In genomic region chr18:59899298-59900221, GRCh38 we compare ENCODE assay signal across 8 cellular contexts. TPM values are rescaled to one million over a fixed set of nuclear protein-coding genes. Genes with fewer than 3 reads are reported as not detected.
A peak's percentile ranks its signal among the peaks of the same experiment; 100 is the strongest.
DNase-seq lines count a peak whose midpoint lies in the region; ATAC-seq and TF ChIP-seq lines count a peak whose summit lies in the region.

Gene PMAIP1 (plus strand): TSS chr18:59899996. CDS start chr18:59900178, 182 bp downstream.

- H3K9me3 ChIP-seq in DND-41 (ENCODE audit: insufficient read depth, low read length, severe bottlenecking) = no peaks in the 10 kb centered on the region
- no peaks in the 10 kb centered on the region for H3K9me3 ChIP-seq in fibroblast of lung (ENCODE audit: control insufficient read depth, insufficient read depth, low read depth, low read length)

- peak within 1 kb of the TSS; percentile 98 for H3K27ac Mint-ChIP-seq in GM23338
- peak within 1 kb of the TSS; percentile 99 for H3K27ac Mint-ChIP-seq in activated T-cell treated with anti-CD3 and anti-CD28 coated beads, Interleukin-2, amount 50 U/mL, for 72 hours
- peak within 1 kb of the TSS; percentile 92 to 97 for H3K27ac Mint-ChIP-seq in natural killer cell treated with Interleukin-12 subunit alpha and Interleukin-12 subunit beta and Interleukin-15 and Interleukin-18, amount 100 ng/mL, for 72 hours

- H3K27ac ChIP-seq in DND-41 (ENCODE audit: low read length) = peak within 1 kb of the TSS; percentile 95
- H3K27ac ChIP-seq in GM23338 (ENCODE audit: low read depth) = peak within 1 kb of the TSS; percentile 97
- H3K27ac ChIP-seq in fibroblast of lung (ENCODE audit: insufficient read depth, low read length) = peak within 1 kb of the TSS; percentile 87

- H4K20me1 ChIP-seq in DND-41 (ENCODE audit: insufficient read depth, low read length) = peaks cover 30% of the 10 kb centered on the region; the same call in 1 of the 2 replicates
- H4K20me1 ChIP-seq in GM23338 (replicated peaks; ENCODE audit: insufficient read depth) = peaks cover 31% of the 10 kb centered on the region
- H4K20me1 ChIP-seq in fibroblast of lung (ENCODE audit: control insufficient read depth, extremely low read depth, insufficient read depth, low read length) = no peaks in the 10 kb centered on the region

- H2AFZ ChIP-seq in DND-41 (ENCODE audit: low read depth, low read length) (peak within 1 kb of the TSS; percentile 94), GM23338 (no peak within 1 kb of the TSS), fibroblast of lung (ENCODE audit: low read length) (peak within 1 kb of the TSS; percentile 15)

- peaks cover 53% of the 10 kb centered on the region for H3K79me2 ChIP-seq in DND-41 (ENCODE audit: insufficient read depth, low read length)
- H3K79me2 ChIP-seq in GM23338 (replicated peaks; ENCODE audit: insufficient read depth) = peaks cover 46% of the 10 kb centered on the region
- H3K79me2 ChIP-seq in fibroblast of lung (ENCODE audit: control insufficient read depth, insufficient read depth, low read length) = peaks cover 22% of the 10 kb centered on the region

- peak within 1 kb of the TSS; percentile 94 for H3K4me3 Mint-ChIP-seq in GM23338
- H3K4me3 Mint-ChIP-seq in activated T-cell treated with anti-CD3 and anti-CD28 coated beads, Interleukin-2, amount 50 U/mL, for 72 hours = peak within 1 kb of the TSS; percentile 93 to 100
- peak within 1 kb of the TSS; percentile 91 for H3K4me3 Mint-ChIP-seq in natural killer cell treated with Interleukin-12 subunit alpha and Interleukin-12 subunit beta and Interleukin-15 and Interleukin-18, amount 100 ng/mL, for 72 hours

- H3K4me3 ChIP-seq in DND-41 (ENCODE audit: low read depth in 1 of 2, low read length in 2 of 2) (peak within 1 kb of the TSS; percentile 90 to 99), GM23338 (peak within 1 kb of the TSS; percentile 77), fibroblast of lung (replicated peaks in 1 of 4; ENCODE audit: control extremely low read depth in 1 of 4, insufficient read depth in 1 of 4, low read depth in 3 of 4, low read length in 4 of 4) (peak within 1 kb of the TSS; percentile 76 to 98 (median 88))

- H3K36me3 ChIP-seq in DND-41 (ENCODE audit: insufficient read depth, low read length) (peaks cover 30% of the 10 kb centered on the region), GM23338 (ENCODE audit: insufficient read depth) (peaks cover 21% of the 10 kb centered on the region; the same call in 1 of the 2 replicates), fibroblast of lung (ENCODE audit: control insufficient read depth, insufficient read depth, low read length) (peaks cover 2% of the 10 kb centered on the region)

- peak; percentile 79 for ATAC-seq in DND-41 (ENCODE audit: insufficient read depth, low read depth)
- peak; percentile 63 for ATAC-seq in GM23338
- peak; percentile 78 to 79 for ATAC-seq in activated T-cell treated with anti-CD3 and anti-CD28 coated beads, Interleukin-2, amount 50 U/mL, for 72 hours (replicated peaks in 1 of 2)
- peak; percentile 93 to 94 for ATAC-seq in natural killer cell treated with Interleukin-12 subunit alpha and Interleukin-12 subunit beta and Interleukin-15 and Interleukin-18, amount 100 ng/mL, for 72 hours
- peak; percentile 83 for ATAC-seq in stimulated activated naive CD8-positive, alpha-beta T cell treated with anti-CD3 and anti-CD28 coated beads, Interleukin-15, Interleukin-2, amounts not matched to agents 100 U/mL and 50 U/mL, for 24 hours

- TF ChIP-seq CTCF in DND-41 (IDR thresholded peaks at IDR 0.05; ENCODE audit: borderline replicate concordance, extremely low read depth, low read length, poor library complexity, severe bottlenecking) (peak; percentile 11), GM23338 (conservative IDR thresholded peaks at IDR 0.05; ENCODE audit: low read depth in 2 of 2) (no peak), fibroblast of lung (conservative IDR thresholded peaks at IDR 0.05 in 1 of 2, IDR thresholded peaks at IDR 0.05 in 1 of 2; ENCODE audit: low read depth in 1 of 2, low read length in 2 of 2) (no peak)

- H3K27me3 ChIP-seq in DND-41 (ENCODE audit: insufficient read depth, low read length, poor library complexity) = no peaks in the 10 kb centered on the region
- H3K27me3 ChIP-seq in GM23338 (ENCODE audit: insufficient read depth) = peaks cover 7% of the 10 kb centered on the region
- no peaks in the 10 kb centered on the region for H3K27me3 ChIP-seq in fibroblast of lung (ENCODE audit: control insufficient read depth, insufficient read depth, low read length)

- peaks cover 46% of the 10 kb centered on the region for H3K4me1 Mint-ChIP-seq in GM23338
- peaks cover 39% of the 10 kb centered on the region for H3K4me1 Mint-ChIP-seq in activated T-cell treated with anti-CD3 and anti-CD28 coated beads, Interleukin-2, amount 50 U/mL, for 72 hours (ENCODE audit: low read depth)
- H3K4me1 Mint-ChIP-seq in natural killer cell treated with Interleukin-12 subunit alpha and Interleukin-12 subunit beta and Interleukin-15 and Interleukin-18, amount 100 ng/mL, for 72 hours (ENCODE audit: low read depth in 2 of 2) = peaks cover 39 to 52% of the 10 kb centered on the region in 2 donors

- peaks cover 7% of the 10 kb centered on the region for H3F3A ChIP-seq in GM23338 (replicated peaks; ENCODE audit: low read depth)

- H3K4me2 ChIP-seq in DND-41 (ENCODE audit: insufficient read depth, low read length) = peak within 1 kb of the TSS; percentile 66
- H3K4me2 ChIP-seq in GM23338 = peak within 1 kb of the TSS; percentile 85
- peak within 1 kb of the TSS; percentile 87 for H3K4me2 ChIP-seq in fibroblast of lung (ENCODE audit: extremely low read depth, insufficient read depth, low read length)

- peaks cover 10% of the 10 kb centered on the region for H3K27me3 Mint-ChIP-seq in GM23338 (ENCODE audit: insufficient read depth, low read depth, poor library complexity)
- no peaks in the 10 kb centered on the region for H3K27me3 Mint-ChIP-seq in activated T-cell treated with anti-CD3 and anti-CD28 coated beads, Interleukin-2, amount 50 U/mL, for 72 hours (ENCODE audit: low read depth)
- no peaks in the 10 kb centered on the region for H3K27me3 Mint-ChIP-seq in natural killer cell treated with Interleukin-12 subunit alpha and Interleukin-12 subunit beta and Interleukin-15 and Interleukin-18, amount 100 ng/mL, for 72 hours

- H3K9ac ChIP-seq in DND-41 (ENCODE audit: low read depth, low read length) = peak within 1 kb of the TSS; percentile 96
- H3K9ac ChIP-seq in fibroblast of lung (ENCODE audit: insufficient read depth, low read length) = peak within 1 kb of the TSS; percentile 79

- H3K9me3 Mint-ChIP-seq in GM23338 = 0 out of 3 replicates have a peak, but pooled peaks cover 3% of the 10 kb centered on the region
- no peaks in the 10 kb centered on the region for H3K9me3 Mint-ChIP-seq in activated T-cell treated with anti-CD3 and anti-CD28 coated beads, Interleukin-2, amount 50 U/mL, for 72 hours
- no peaks in the 10 kb centered on the region for H3K9me3 Mint-ChIP-seq in natural killer cell treated with Interleukin-12 subunit alpha and Interleukin-12 subunit beta and Interleukin-15 and Interleukin-18, amount 100 ng/mL, for 72 hours

- DNase-seq in DND-41 = peak; percentile 90
- DNase-seq in GM23338 (ENCODE audit: low spot score) = peak; percentile 93
- peak; percentile 95 for DNase-seq in LHCN-M2 (ENCODE audit: low read depth)
- peak; percentile 92 for DNase-seq in RKO (ENCODE audit: low spot score)
- peak; percentile 86 to 89 for DNase-seq in activated T-cell treated with anti-CD3 and anti-CD28 coated beads, Interleukin-2, amount 50 U/mL, for 72 hours
- DNase-seq in fibroblast of lung (ENCODE audit: low read depth in 2 of 2) = peak; percentile 92 to 95
- DNase-seq in natural killer cell treated with Interleukin-12 subunit alpha and Interleukin-12 subunit beta and Interleukin-15 and Interleukin-18, amount 100 ng/mL, for 72 hours (ENCODE audit: low spot score) = peak; percentile 89
- peak; percentile 89 for DNase-seq in stimulated activated naive CD8-positive, alpha-beta T cell treated with anti-CD3 and anti-CD28 coated beads, Interleukin-15, Interleukin-2, amounts not matched to agents 100 U/mL and 50 U/mL, for 24 hours

- H3K4me1 ChIP-seq in DND-41 (ENCODE audit: insufficient read depth, low read length) = peaks cover 42% of the 10 kb centered on the region
- peaks cover 37% of the 10 kb centered on the region for H3K4me1 ChIP-seq in GM23338 (ENCODE audit: insufficient read depth)
- H3K4me1 ChIP-seq in fibroblast of lung (ENCODE audit: control insufficient read depth, extremely low read depth, insufficient read depth, low read length) = peaks cover 5% of the 10 kb centered on the region

- H3K9me2 ChIP-seq in GM23338 (ENCODE audit: insufficient read depth) = no peaks in the 10 kb centered on the region

- peaks cover 37% of the 10 kb centered on the region for H3K36me3 Mint-ChIP-seq in GM23338 (ENCODE audit: low read depth)
- peaks cover 18 to 34% of the 10 kb centered on the region in 2 donors for H3K36me3 Mint-ChIP-seq in activated T-cell treated with anti-CD3 and anti-CD28 coated beads, Interleukin-2, amount 50 U/mL, for 72 hours (ENCODE audit: insufficient read depth in 2 of 2)
- peaks cover 32% of the 10 kb centered on the region for H3K36me3 Mint-ChIP-seq in natural killer cell treated with Interleukin-12 subunit alpha and Interleukin-12 subunit beta and Interleukin-15 and Interleukin-18, amount 100 ng/mL, for 72 hours

TF ChIP-seq in GM23338, 12 proteins besides CTCF, POLR2A, EP300 and RAD21 (continues in another document):
- TF ChIP-seq POLR2AphosphoS5 (IDR thresholded peaks at IDR 0.05; ENCODE audit: low read depth) (peak; percentile 100), NANOG (IDR thresholded peaks at IDR 0.05; ENCODE audit: borderline replicate concordance) (no peak), ETS1 (IDR thresholded peaks at IDR 0.05) (0 out of 2 replicates have a peak, but pooled peaks have one; percentile 31)

RNA-seq across cellular contexts. Expression of gene PMAIP1, which starts in this region (rescaled TPM):
- 151 and 156 TPM in 2 replicates for total RNA-seq in GM23338 (2014; rRNA removed; shearing (Covaris generic))
- polyA plus RNA-seq in GM23338 (2016; fragmentation: Nextera tagmentation; extraction: Ambion mirVana) (274 and 296 TPM in 2 replicates), fibroblast of lung (8.5 and 15.9 TPM in 2 replicates)
- total RNA-seq in LHCN-M2 (2014; rRNA removed) (15.7 and 20.3 TPM in 2 replicates), fibroblast of lung (29.8 and 34.7 TPM in 2 replicates)
- polyA plus RNA-seq in LHCN-M2 (2012) = 2.2 TPM
- 100 to 1,000 TPM in 1 of 2 donors, 10 to 100 TPM in 1; 96.5 to 155 TPM for total RNA-seq in activated T-cell treated with anti-CD3 and anti-CD28 coated beads, Interleukin-2, amount 50 U/mL, for 72 hours
- 6.9 and 14.8 TPM in 2 replicates for polyA plus RNA-seq in fibroblast of lung (2012)
- 0.16 and 1.5 TPM in 2 replicates for polyA minus RNA-seq in fibroblast of lung (ENCODE audit: low replicate concordance)
- 10 to 100 TPM; 48.8 to 76.0 TPM for total RNA-seq in natural killer cell treated with Interleukin-12 subunit alpha and Interleukin-12 subunit beta and Interleukin-15 and Interleukin-18, amount 100 ng/mL, for 72 hours

Comparison
In these comparisons a context has a peak if more than half of its experiments do, and no peak if none do; other contexts are left out.
1. Peak in every context shown above with its lines: DNase-seq, ATAC-seq, H3K4me3 ChIP-seq and H3K27ac ChIP-seq.
2. RNA of gene PMAIP1 (polyA plus RNA-seq): 274 to 296 TPM in GM23338; 6.9 to 15.9 TPM in fibroblast of lung; every median in the first group is over 10 times any median in the second.